14 cellular contexts compared by ENCODE assay signal in the genomic region with DNA sequence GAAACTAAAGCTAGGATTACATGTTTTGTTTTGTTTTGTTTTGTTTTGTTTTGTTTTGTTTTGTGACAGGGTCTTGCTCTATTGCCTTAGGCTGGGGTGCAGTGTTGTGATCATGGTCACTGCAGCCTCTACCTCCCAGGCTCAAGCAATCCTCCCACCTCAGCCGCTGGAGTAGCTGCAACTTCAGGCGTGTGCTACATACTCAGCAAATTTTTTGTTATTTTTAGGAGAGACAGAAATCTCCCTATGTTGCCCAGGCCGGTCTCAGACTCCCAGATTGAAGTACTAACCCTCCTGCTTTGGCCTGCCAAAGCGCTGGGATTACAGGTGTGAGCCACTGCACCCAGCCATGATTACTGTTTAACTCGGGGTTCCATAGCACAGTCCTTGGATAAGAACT. TPM values are rescaled to one million over a fixed set of nuclear protein-coding genes. Genes with fewer than 3 reads are reported as not detected.
DNase-seq lines count a peak whose midpoint lies in the region; ATAC-seq and TF ChIP-seq lines count a peak whose summit lies in the region.
"Had no signal": no experiment of that assay in that cellular context is flagged by ENCODE, and none has a peak within 500 bp of the region (broad histone marks: within the 10 kb centered on the region; RNA-seq: fewer than 3 reads in every experiment).

No MANE protein-coding gene starts in this region.

- H3K79me2 ChIP-seq in trophoblast cell (ENCODE audit: control insufficient read depth, insufficient read depth, low read length, poor library complexity) = no peaks in the 10 kb centered on the region

- ATAC-seq in CD4-positive, alpha-beta T cell (ENCODE audit: poor library complexity) = no peak
- ATAC-seq in WTC11 = no peak
- ATAC-seq in stimulated activated effector memory CD8-positive, alpha-beta T cell treated with anti-CD3 and anti-CD28 coated beads, Interleukin-12 subunit alpha, Interleukin-12 subunit beta, amount 100 ng/mL, for 72 hours = no peak
- ATAC-seq in activated T-helper 17 cell treated with anti-CD3 and anti-CD28 coated beads, Interleukin-2, amount 50 U/mL, for 72 hours (replicated peaks) = no peak
- ATAC-seq: GM12878 had no signal

- peaks cover 81% of the 10 kb centered on the region for H3K36me3 Mint-ChIP-seq in CD4-positive, alpha-beta T cell (ENCODE audit: low read depth)
- H3K36me3 Mint-ChIP-seq in WTC11 = peaks cover 58% of the 10 kb centered on the region
- H3K36me3 Mint-ChIP-seq in stimulated activated effector memory CD8-positive, alpha-beta T cell treated with anti-CD3 and anti-CD28 coated beads, Interleukin-12 subunit alpha, Interleukin-12 subunit beta, amount 100 ng/mL, for 72 hours = peaks cover 100% of the 10 kb centered on the region
- H3K36me3 Mint-ChIP-seq in activated T-helper 17 cell treated with anti-CD3 and anti-CD28 coated beads, Interleukin-2, amount 50 U/mL, for 72 hours (ENCODE audit: low read depth) = peaks cover 96% of the 10 kb centered on the region

- H3K4me1 Mint-ChIP-seq in CD4-positive, alpha-beta T cell (ENCODE audit: low read depth) = peaks cover 4% of the 10 kb centered on the region
- peaks cover 2% of the 10 kb centered on the region; the same call in 1 of the 2 replicates for H3K4me1 Mint-ChIP-seq in WTC11
- H3K4me1 Mint-ChIP-seq in stimulated activated effector memory CD8-positive, alpha-beta T cell treated with anti-CD3 and anti-CD28 coated beads, Interleukin-12 subunit alpha, Interleukin-12 subunit beta, amount 100 ng/mL, for 72 hours = no peaks in the 10 kb centered on the region
- H3K4me1 Mint-ChIP-seq in activated T-helper 17 cell treated with anti-CD3 and anti-CD28 coated beads, Interleukin-2, amount 50 U/mL, for 72 hours = peaks cover 5% of the 10 kb centered on the region
- H3K4me1 Mint-ChIP-seq: H9 had no signal

- no peaks in the 10 kb centered on the region for H3K4me1 ChIP-seq in trophoblast cell (ENCODE audit: control insufficient read depth in 1 of 2, insufficient read depth in 2 of 2, low read length in 2 of 2)

- no peaks in the 10 kb centered on the region for H3K9me3 ChIP-seq in CD4-positive, alpha-beta T cell (ENCODE audit: control insufficient read depth, low read length)
- H3K9me3 ChIP-seq in MG63 (no peaks in the 10 kb centered on the region), trophoblast cell (ENCODE audit: insufficient read depth, low read depth, low read length) (no peaks in the 10 kb centered on the region)

- no peaks in the 10 kb centered on the region for H3K27me3 ChIP-seq in CD4-positive, alpha-beta T cell (ENCODE audit: control insufficient read depth, insufficient read depth, low read length)
- no peaks in the 10 kb centered on the region for H3K27me3 ChIP-seq in MG63
- H3K27me3 ChIP-seq in trophoblast cell (ENCODE audit: insufficient read depth, low read length) = no peaks in the 10 kb centered on the region

- no peak overlapping the region for H3K18ac ChIP-seq in trophoblast cell (ENCODE audit: low read length)

- DNase-seq in CD4-positive, alpha-beta T cell = no peak
- DNase-seq in WTC11 (ENCODE audit: low spot score) = no peak
- DNase-seq in left kidney (ENCODE audit: low read depth, low spot score) = peak; percentile 4
- DNase-seq in stimulated activated effector memory CD8-positive, alpha-beta T cell treated with anti-CD3 and anti-CD28 coated beads, Interleukin-12 subunit alpha, Interleukin-12 subunit beta, amount 100 ng/mL, for 72 hours (ENCODE audit: low spot score in 2 of 2) = no peak
- DNase-seq in MG63 = no peak
- no peak for DNase-seq in trophoblast cell
- no peak for DNase-seq in G401 (ENCODE audit: low spot score)
- DNase-seq: AML-193; CD4-positive, alpha-beta memory T cell; DMS79 treated with DMSO at 0.1 percent for 48 hours; H9 had no signal

- H3K23ac ChIP-seq in trophoblast cell (ENCODE audit: low read length) = no peak overlapping the region

- H3K27me3 Mint-ChIP-seq in CD4-positive, alpha-beta T cell = no peaks in the 10 kb centered on the region
- no peaks in the 10 kb centered on the region for H3K27me3 Mint-ChIP-seq in WTC11 (ENCODE audit: low read depth)
- H3K27me3 Mint-ChIP-seq in activated T-helper 17 cell treated with anti-CD3 and anti-CD28 coated beads, Interleukin-2, amount 50 U/mL, for 72 hours = no peaks in the 10 kb centered on the region
- H3K27me3 Mint-ChIP-seq: CD4-positive, alpha-beta memory T cell had no signal

- intact Hi-C loops in CD4-positive, alpha-beta T cell (cut with DNase I, micrococcal nuclease) = no loop called here

- H3K4me3 Mint-ChIP-seq in CD4-positive, alpha-beta T cell = no peak overlapping the region
- H3K4me3 Mint-ChIP-seq in WTC11 = no peak overlapping the region
- no peak overlapping the region for H3K4me3 Mint-ChIP-seq in stimulated activated effector memory CD8-positive, alpha-beta T cell treated with anti-CD3 and anti-CD28 coated beads, Interleukin-12 subunit alpha, Interleukin-12 subunit beta, amount 100 ng/mL, for 72 hours
- no peak overlapping the region for H3K4me3 Mint-ChIP-seq in activated T-helper 17 cell treated with anti-CD3 and anti-CD28 coated beads, Interleukin-2, amount 50 U/mL, for 72 hours
- H3K4me3 Mint-ChIP-seq: CD4-positive, alpha-beta memory T cell; H9 had no signal

- no peak overlapping the region for H3K4me2 ChIP-seq in trophoblast cell (ENCODE audit: low read length)

- no peak overlapping the region for H3K9ac ChIP-seq in trophoblast cell (ENCODE audit: low read length)

- H2AFZ ChIP-seq in trophoblast cell (ENCODE audit: insufficient read depth, low read length, poor library complexity) = no peak overlapping the region

- H4K8ac ChIP-seq in trophoblast cell (ENCODE audit: low read depth, low read length) = no peak overlapping the region

- no peak overlapping the region for H2BK12ac ChIP-seq in trophoblast cell (ENCODE audit: low read length)

- no peak overlapping the region for H3K4ac ChIP-seq in trophoblast cell (ENCODE audit: low read depth, low read length)

- peak overlapping the region; percentile 24 for H3K27ac Mint-ChIP-seq in CD4-positive, alpha-beta T cell
- H3K27ac Mint-ChIP-seq in WTC11 = 0 out of 2 replicates have a peak overlapping the region, but pooled peaks have one; percentile 23
- H3K27ac Mint-ChIP-seq in stimulated activated effector memory CD8-positive, alpha-beta T cell treated with anti-CD3 and anti-CD28 coated beads, Interleukin-12 subunit alpha, Interleukin-12 subunit beta, amount 100 ng/mL, for 72 hours = peak overlapping the region; percentile 56
- no peak overlapping the region for H3K27ac Mint-ChIP-seq in activated T-helper 17 cell treated with anti-CD3 and anti-CD28 coated beads, Interleukin-2, amount 50 U/mL, for 72 hours

- in situ Hi-C loops in G401 (cut with HindIII; ENCODE audit: low sequenced_read_pairs) = no loop called here

- H3K9me3 Mint-ChIP-seq in CD4-positive, alpha-beta T cell = no peaks in the 10 kb centered on the region
- H3K9me3 Mint-ChIP-seq in WTC11 = no peaks in the 10 kb centered on the region
- no peaks in the 10 kb centered on the region for H3K9me3 Mint-ChIP-seq in stimulated activated effector memory CD8-positive, alpha-beta T cell treated with anti-CD3 and anti-CD28 coated beads, Interleukin-12 subunit alpha, Interleukin-12 subunit beta, amount 100 ng/mL, for 72 hours
- no peaks in the 10 kb centered on the region for H3K9me3 Mint-ChIP-seq in activated T-helper 17 cell treated with anti-CD3 and anti-CD28 coated beads, Interleukin-2, amount 50 U/mL, for 72 hours
- H3K9me3 Mint-ChIP-seq: CD4-positive, alpha-beta memory T cell; H9 had no signal

- H2BK5ac ChIP-seq in trophoblast cell (ENCODE audit: low read depth, low read length, poor library complexity) = no peak overlapping the region

- POLR2A ChIA-PET in CD4-positive, alpha-beta T cell (lab: Charles Lee) = no interaction called here
- POLR2A ChIA-PET in WTC11 (lab: Charles Lee) = no interaction called here

- H4K12ac ChIP-seq in trophoblast cell (ENCODE audit: low read depth, low read length) = no peak overlapping the region

- no CpG with 5 or more reads among the region's 5 CpGs for WGBS in trophoblast cell (ENCODE audit: extremely low coverage, insufficient coverage, insufficient read length)

- no peak overlapping the region for H2AK5ac ChIP-seq in trophoblast cell (ENCODE audit: low read length)

- CTCF ChIA-PET in CD4-positive, alpha-beta T cell (lab: Charles Lee) = no interaction called here
- CTCF ChIA-PET in WTC11 (lab: Charles Lee) = no interaction called here

- H3K27ac ChIP-seq in CD4-positive, alpha-beta T cell (ENCODE audit: low read depth, low read length) = no peak overlapping the region
- H3K27ac ChIP-seq in trophoblast cell (ENCODE audit: low read depth, low read length) = no peak overlapping the region
- H3K27ac ChIP-seq: C4-2B had no signal

- no peak for TF ChIP-seq CTCF in CD4-positive, alpha-beta T cell (IDR thresholded peaks at IDR 0.05)
- TF ChIP-seq CTCF in WTC11 (IDR thresholded peaks at IDR 0.05) = no peak

- H2BK120ac ChIP-seq in trophoblast cell (ENCODE audit: insufficient read depth, low read length, poor library complexity) = no peak overlapping the region

- no peak overlapping the region for H4K91ac ChIP-seq in trophoblast cell (ENCODE audit: low read depth, low read length)

- no peak overlapping the region for H3K14ac ChIP-seq in trophoblast cell (ENCODE audit: low read length)

- peaks cover 47% of the 10 kb centered on the region for H3K36me3 ChIP-seq in MG63
- H3K36me3 ChIP-seq in trophoblast cell (ENCODE audit: control insufficient read depth in 1 of 2, insufficient read depth in 2 of 2, low read length in 2 of 2) = peaks cover 31 to 36% of the 10 kb centered on the region in 2 experiments

- no peak overlapping the region for H3K4me3 ChIP-seq in MG63
- H3K4me3 ChIP-seq in trophoblast cell (ENCODE audit: low read depth, low read length) = no peak overlapping the region
- H3K4me3 ChIP-seq: GM12878 had no signal

- no peaks in the 10 kb centered on the region for H3K79me1 ChIP-seq in trophoblast cell (ENCODE audit: low read length)

TF ChIP-seq in WTC11, 78 proteins besides CTCF, POLR2A, EP300 and RAD21 (continues in another document):
- TF ChIP-seq USF1 (CRISPR knock-in tag; IDR thresholded peaks at IDR 0.05) (no peak), SMAD4 (CRISPR knock-in tag; IDR thresholded peaks at IDR 0.05) (no peak)

RNA-seq across cellular contexts. Expression of gene LRCH3, which starts 50.7 kb away (rescaled TPM):
- 10 to 100 TPM; 31.5 to 37.6 TPM for total RNA-seq in CD4-positive, alpha-beta T cell
- total RNA-seq in WTC11 (2021) = 63.6 to 68.7 TPM (median 64.4 TPM) in 3 replicates
- 10 to 100 TPM; 59.2 to 62.8 TPM for total RNA-seq in activated T-helper 17 cell treated with anti-CD3 and anti-CD28 coated beads, Interleukin-2, amount 50 U/mL, for 72 hours
- total RNA-seq in MG63 (2014; rRNA removed; shearing (Covaris generic); ENCODE audit: low replicate concordance) = 20.3 and 32.8 TPM in 2 replicates
- polyA plus RNA-seq in trophoblast cell (2013) = 22.8 and 24.3 TPM in 2 replicates
- total RNA-seq in G401 (2014; rRNA removed; shearing (Covaris generic)) = 24.6 and 27.0 TPM in 2 replicates
